Comparison of ENCODE assay signal across 19 cellular contexts in the genomic region with DNA sequence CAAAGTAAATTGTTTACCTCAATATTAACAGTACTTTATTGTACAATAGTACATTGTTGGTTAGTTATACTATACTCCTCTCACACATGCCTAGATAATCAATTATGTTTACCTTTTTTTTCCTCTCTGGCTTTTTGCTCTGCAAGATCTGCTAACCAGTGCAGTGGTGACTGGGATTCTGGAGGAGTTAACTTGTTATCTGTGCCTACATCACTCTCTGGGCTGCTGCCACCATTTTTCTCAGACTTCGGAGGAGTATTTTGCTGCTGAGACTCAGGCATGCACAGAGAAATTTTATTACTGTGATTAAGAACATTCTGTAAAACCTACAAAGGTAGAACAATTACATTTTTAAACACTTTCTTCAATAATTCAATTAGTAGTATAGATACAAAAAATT. TPM values are rescaled to one million over a fixed set of nuclear protein-coding genes. Genes with fewer than 3 reads are reported as not detected.
A peak's percentile ranks its signal among the peaks of the same experiment; 100 is the strongest.
DNase-seq lines count a peak whose midpoint lies in the region; ATAC-seq and FAIRE-seq lines count a peak whose summit lies in the region.
"Had no signal": no experiment of that assay in that cellular context is flagged by ENCODE, and none has a peak within 500 bp of the region (broad histone marks: within the 10 kb centered on the region; RNA-seq: fewer than 3 reads in every experiment).

No MANE protein-coding gene starts in this region.

- no peak overlapping the region for H3K4ac ChIP-seq in trophoblast cell (ENCODE audit: low read depth, low read length)

- H3K4me1 ChIP-seq in trophoblast cell (ENCODE audit: control insufficient read depth in 1 of 2, insufficient read depth in 2 of 2, low read length in 2 of 2): no peaks in the 10 kb centered on the region
- peaks cover 0 to 1% of the 10 kb centered on the region in 2 donors for H3K4me1 ChIP-seq in aorta (ENCODE audit: control insufficient read depth in 1 of 2, insufficient read depth in 2 of 2, low read length in 2 of 2)
- H3K4me1 ChIP-seq: BLaER1 treated with 17β-estradiol and CSF1 and Interleukin-3, amounts not matched to agents 10 nM and 100 nM; Caco-2 had no signal

- CTCF ChIA-PET in activated CD4-positive, alpha-beta T cell treated with anti-CD3 and anti-CD28 coated beads for 36 hours (lab: Charles Lee): interaction anchor here (0.6 kb wide), 1 partner anchor 126 kb away, joined by 4 read pairs; no protein-coding TSS in a partner anchor

- no CpG with 5 or more reads among the region's 1 CpG for WGBS in trophoblast cell (ENCODE audit: extremely low coverage, insufficient coverage, insufficient read length)
- 6 to 7% methylated on average over 1 of the region's 1 CpG for WGBS in aorta, 2 donors

- H3K14ac ChIP-seq in trophoblast cell (ENCODE audit: low read length): no peak overlapping the region

- DNase-seq in activated CD4-positive, alpha-beta T cell treated with anti-CD3 and anti-CD28 coated beads for 36 hours: no peak
- DNase-seq in activated CD4-positive, alpha-beta T cell treated with anti-CD3 and anti-CD28 coated beads for 48 hours: no peak
- DNase-seq in T-helper 17 cell: no peak
- no peak for DNase-seq in trophoblast cell
- no peak for DNase-seq in aorta
- DNase-seq: Caco-2, KBM-7, NCI-H1048, NCI-H146, NCI-H2081 treated with DMSO at 0.1 percent for 48 hours, NCI-H345, NCI-H526 treated with DMSO at 0.1 percent for 48 hours had no signal

- H3K4me3 Mint-ChIP-seq in activated CD4-positive, alpha-beta T cell treated with anti-CD3 and anti-CD28 coated beads for 36 hours: no peak overlapping the region
- H3K4me3 Mint-ChIP-seq in T-helper 17 cell: no peak overlapping the region

- no peaks in the 10 kb centered on the region for H3K79me2 ChIP-seq in trophoblast cell (ENCODE audit: control insufficient read depth, insufficient read depth, low read length, poor library complexity)

- no peak overlapping the region for H2AFZ ChIP-seq in trophoblast cell (ENCODE audit: insufficient read depth, low read length, poor library complexity)

- no peak overlapping the region for H2BK5ac ChIP-seq in trophoblast cell (ENCODE audit: low read depth, low read length, poor library complexity)

- no peaks in the 10 kb centered on the region for H3K9me3 Mint-ChIP-seq in activated CD4-positive, alpha-beta T cell treated with anti-CD3 and anti-CD28 coated beads for 36 hours (ENCODE audit: low read depth)

- no peak overlapping the region for H3K18ac ChIP-seq in trophoblast cell (ENCODE audit: low read length)

- H3K4me1 Mint-ChIP-seq in activated CD4-positive, alpha-beta T cell treated with anti-CD3 and anti-CD28 coated beads for 36 hours: no peaks in the 10 kb centered on the region
- H3K4me1 Mint-ChIP-seq in T-helper 17 cell: peaks cover 4% of the 10 kb centered on the region

- H3K9me3 ChIP-seq in T-helper 17 cell (ENCODE audit: control insufficient read depth, low read length, poor library complexity, severe bottlenecking): no peaks in the 10 kb centered on the region
- no peaks in the 10 kb centered on the region for H3K9me3 ChIP-seq in trophoblast cell (ENCODE audit: insufficient read depth, low read depth, low read length)
- no peaks in the 10 kb centered on the region for H3K9me3 ChIP-seq in aorta (ENCODE audit: control insufficient read depth, low read length)
- H3K9me3 ChIP-seq: BLaER1 treated with 17β-estradiol and CSF1 and Interleukin-3, amounts not matched to agents 10 nM and 100 nM; Caco-2 had no signal

- FAIRE-seq in endometrium (lab: Jason Lieb, UNC): peak; percentile 59
- FAIRE-seq: GM18507 had no signal

- H4K8ac ChIP-seq in trophoblast cell (ENCODE audit: low read depth, low read length): no peak overlapping the region

- POLR2A ChIA-PET in activated CD4-positive, alpha-beta T cell treated with anti-CD3 and anti-CD28 coated beads for 36 hours (lab: Charles Lee): no interaction called here

- peak overlapping the region; percentile 51 for H3K27ac Mint-ChIP-seq in activated CD4-positive, alpha-beta T cell treated with anti-CD3 and anti-CD28 coated beads for 36 hours
- H3K27ac Mint-ChIP-seq in T-helper 17 cell: peak overlapping the region; percentile 88

- H2BK120ac ChIP-seq in trophoblast cell (ENCODE audit: insufficient read depth, low read length, poor library complexity): no peak overlapping the region

- H3K4me2 ChIP-seq in trophoblast cell (ENCODE audit: low read length): no peak overlapping the region
- H3K4me2 ChIP-seq: BLaER1 treated with 17β-estradiol and CSF1 and Interleukin-3, amounts not matched to agents 10 nM and 100 nM had no signal

- H3K36me3 ChIP-seq in trophoblast cell (ENCODE audit: control insufficient read depth in 1 of 2, insufficient read depth in 2 of 2, low read length in 2 of 2) (peaks cover 23 to 24% of the 10 kb centered on the region in 2 experiments), aorta (ENCODE audit: control insufficient read depth in 1 of 2, insufficient read depth in 2 of 2, low read length in 1 of 2) (peaks cover 0 to 2% of the 10 kb centered on the region in 2 donors)

- no peaks in the 10 kb centered on the region for H3K79me1 ChIP-seq in trophoblast cell (ENCODE audit: low read length)

- intact Hi-C loops in activated CD4-positive, alpha-beta T cell treated with anti-CD3 and anti-CD28 coated beads for 36 hours (cut with DNase I, micrococcal nuclease): no loop called here
- intact Hi-C loops in aorta (cut with DNase I): no loop called here

- H3K27ac ChIP-seq in trophoblast cell (ENCODE audit: low read depth, low read length): no peak overlapping the region
- no peak overlapping the region for H3K27ac ChIP-seq in aorta (ENCODE audit: low read depth in 1 of 2, low read length in 2 of 2)
- H3K27ac ChIP-seq: 22Rv1; BLaER1 treated with 17β-estradiol and CSF1 and Interleukin-3, amounts not matched to agents 10 nM and 100 nM had no signal

- H2AK5ac ChIP-seq in trophoblast cell (ENCODE audit: low read length): no peak overlapping the region

- H3K4me3 ChIP-seq in trophoblast cell (ENCODE audit: low read depth, low read length) (no peak overlapping the region), aorta (ENCODE audit: low read length in 2 of 2) (no peak overlapping the region)
- H3K4me3 ChIP-seq: BLaER1 treated with 17β-estradiol and CSF1 and Interleukin-3, amounts not matched to agents 10 nM and 100 nM had no signal

- peak overlapping the region; percentile 46 for H3K9ac ChIP-seq in trophoblast cell (ENCODE audit: low read length)
- H3K9ac ChIP-seq: BLaER1 treated with 17β-estradiol and CSF1 and Interleukin-3, amounts not matched to agents 10 nM and 100 nM had no signal

- H2BK12ac ChIP-seq in trophoblast cell (ENCODE audit: low read length): no peak overlapping the region

- H4K91ac ChIP-seq in trophoblast cell (ENCODE audit: low read depth, low read length): no peak overlapping the region

- H3K36me3 Mint-ChIP-seq in activated CD4-positive, alpha-beta T cell treated with anti-CD3 and anti-CD28 coated beads for 36 hours (ENCODE audit: low read depth): peaks cover 31% of the 10 kb centered on the region
- peaks cover 3% of the 10 kb centered on the region for H3K36me3 Mint-ChIP-seq in T-helper 17 cell (ENCODE audit: low read depth)

- H3K27me3 ChIP-seq in trophoblast cell (ENCODE audit: insufficient read depth, low read length): no peaks in the 10 kb centered on the region
- no peaks in the 10 kb centered on the region for H3K27me3 ChIP-seq in aorta (ENCODE audit: control insufficient read depth in 1 of 2, insufficient read depth in 2 of 2, low read length in 1 of 2)
- H3K27me3 ChIP-seq: BLaER1 treated with 17β-estradiol and CSF1 and Interleukin-3, amounts not matched to agents 10 nM and 100 nM had no signal

- H3K23ac ChIP-seq in trophoblast cell (ENCODE audit: low read length): no peak overlapping the region

- no peaks in the 10 kb centered on the region for H3K27me3 Mint-ChIP-seq in activated CD4-positive, alpha-beta T cell treated with anti-CD3 and anti-CD28 coated beads for 36 hours
- H3K27me3 Mint-ChIP-seq in T-helper 17 cell: no peaks in the 10 kb centered on the region

- H4K12ac ChIP-seq in trophoblast cell (ENCODE audit: low read depth, low read length): no peak overlapping the region

- no peak for ATAC-seq in activated CD4-positive, alpha-beta T cell treated with anti-CD3 and anti-CD28 coated beads for 36 hours
- ATAC-seq in T-helper 17 cell (peak; percentile 16), GM21447 (IDR thresholded peaks at IDR 0.05; ENCODE audit: unreplicated experiment) (no peak), aorta (ENCODE audit: low FRiP score) (no peak), GM18519 (IDR thresholded peaks at IDR 0.05; ENCODE audit: low FRiP score, unreplicated experiment) (no peak)
- ATAC-seq: HCT116 had no signal

RNA-seq across cellular contexts. Expression of a gene that starts 59.7 kb away (rescaled TPM):
- 10 to 100 TPM; 23.9 to 24.1 TPM for total RNA-seq in activated CD4-positive, alpha-beta T cell treated with anti-CD3 and anti-CD28 coated beads for 36 hours
- 10 to 100 TPM; 22.2 to 30.7 TPM for total RNA-seq in T-helper 17 cell
- 58.2 and 58.5 TPM in 2 replicates for polyA plus RNA-seq in trophoblast cell (2013)
- 10 to 100 TPM; 16.2 to 17.5 TPM for total RNA-seq in aorta
- polyA plus RNA-seq in aorta: 10 to 100 TPM in 1 of 2 donors, 1 to 10 TPM in 1; 8.5 to 19.0 TPM
